ENCODE assay signal across 19 cellular contexts in the genomic region with DNA sequence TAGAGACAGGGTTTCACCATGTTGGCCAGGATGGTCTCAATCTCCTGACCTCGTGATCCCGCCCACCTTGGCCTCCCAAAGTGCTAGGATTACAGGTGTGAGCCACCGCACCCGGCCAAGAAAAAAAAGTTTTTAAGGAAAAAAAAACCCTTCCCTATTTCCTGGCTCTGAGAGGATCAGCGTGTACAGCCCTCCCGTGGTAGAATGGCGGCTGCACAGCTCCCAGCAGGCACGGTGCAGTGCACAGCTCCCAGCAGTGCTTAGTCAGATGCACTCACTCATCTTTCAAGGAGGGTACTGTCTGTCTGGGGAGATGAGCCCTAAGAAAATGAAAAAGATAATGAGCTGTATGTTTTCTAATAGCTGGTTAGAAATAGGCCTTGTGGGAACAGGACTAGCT. TPM values are rescaled to one million over a fixed set of nuclear protein-coding genes. Genes with fewer than 3 reads are reported as not detected.
DNase-seq lines count a peak whose midpoint lies in the region; ATAC-seq, FAIRE-seq and TF ChIP-seq lines count a peak whose summit lies in the region.
"Had no signal": no experiment of that assay in that cellular context is flagged by ENCODE, and none has a peak within 500 bp of the region (broad histone marks: within the 10 kb centered on the region; RNA-seq: fewer than 3 reads in every experiment).

No MANE protein-coding gene starts in this region.

- H3K27me3 ChIP-seq in bronchial epithelial cell (ENCODE audit: control insufficient read depth, insufficient read depth, low read length) (no peaks in the 10 kb centered on the region), thoracic aorta (replicated peaks; ENCODE audit: insufficient read depth) (no peaks in the 10 kb centered on the region)
- H3K27me3 ChIP-seq: SJCRH30 had no signal

- H3K9me3 ChIP-seq in thoracic aorta, result no peaks in the 10 kb centered on the region
- H3K9me3 ChIP-seq: SJCRH30 had no signal

- ATAC-seq in thoracic aorta (ENCODE audit: insufficient number of reproducible peaks, low FRiP score, low read depth), result no peak
- ATAC-seq in HG02884 (IDR thresholded peaks at IDR 0.05; ENCODE audit: unreplicated experiment), result no peak
- ATAC-seq: activated CD8-positive, alpha-beta memory T cell treated with anti-CD3 and anti-CD28 coated beads, Interleukin-2, amount 10 ng/mL, durations not matched to agents 7 days and 5 days had no signal

- no peak for TF ChIP-seq CTCF in bronchial epithelial cell (IDR thresholded peaks at IDR 0.05; ENCODE audit: insufficient read depth, low read length, severe bottlenecking)
- TF ChIP-seq CTCF in thoracic aorta (IDR thresholded peaks at IDR 0.05), result peak; percentile 12

- peak overlapping the region; percentile 56 to 77 for H3K27ac ChIP-seq in thoracic aorta
- H3K27ac ChIP-seq: C4-2B, GM23248, parathyroid adenoma, SJCRH30 had no signal

- H3K36me3 ChIP-seq in bronchial epithelial cell (ENCODE audit: control insufficient read depth, insufficient read depth, low read length), result no peaks in the 10 kb centered on the region
- peaks cover 32% of the 10 kb centered on the region for H3K36me3 ChIP-seq in thoracic aorta
- H3K36me3 ChIP-seq: SJCRH30 had no signal

- H3K4me1 ChIP-seq in thoracic aorta (ENCODE audit: control insufficient read depth in 1 of 2, low read depth in 2 of 2), result peaks cover 9 to 22% of the 10 kb centered on the region in 2 donors
- H3K4me1 ChIP-seq: parathyroid adenoma had no signal

- FAIRE-seq in bronchial epithelial cell (lab: Jason Lieb, UNC), result no peak
- FAIRE-seq: HTR-8/SVneo, small intestine had no signal

- H3K4me3 ChIP-seq in bronchial epithelial cell (ENCODE audit: low read depth, low read length) (no peak overlapping the region), thoracic aorta (no peak overlapping the region)
- H3K4me3 ChIP-seq: GM23248, SJCRH30 had no signal

- DNase-seq in M059J (ENCODE audit: low read depth), result peak; percentile 25
- DNase-seq in bronchial epithelial cell (ENCODE audit: low read depth), result peak; percentile 37
- peak; percentile 25 for DNase-seq in iris pigment epithelial cell (ENCODE audit: low read depth)
- no peak for DNase-seq in thoracic aorta (ENCODE audit: low spot score)
- DNase-seq in NCI-H748 (lab: John Stamatoyannopoulos, UW; ENCODE audit: unreplicated experiment), result no peak
- DNase-seq in NCI-H2227 treated with DMSO at 0.1 percent for 48 hours (lab: John Stamatoyannopoulos, UW), result no peak
- DNase-seq: activated CD4-positive, alpha-beta T cell treated with anti-CD3 and anti-CD28 coated beads for 1 hour; activated CD8-positive, alpha-beta memory T cell treated with anti-CD3 and anti-CD28 coated beads, Interleukin-2, amount 10 ng/mL, durations not matched to agents 7 days and 5 days; amniotic stem cell; DMS79; NCI-H1694; NCI-H510A treated with DMSO at 0.1 percent for 48 hours had no signal

RNA-seq across cellular contexts. Expression of gene SLC2A8, which starts 36.8 kb away (rescaled TPM):
- total RNA-seq in M059J (2014; rRNA removed; shearing (Covaris generic)), result 27.0 and 31.7 TPM in 2 replicates
- 4.5 and 7.0 TPM in 2 replicates for total RNA-seq in bronchial epithelial cell
- total RNA-seq in thoracic aorta, result 10 to 100 TPM; 21.3 to 33.4 TPM

Comparison
In these comparisons a context has a peak if more than half of its experiments do, and no peak if none do; other contexts are left out.
1. DNase-seq: peak in M059J (single experiment), bronchial epithelial cell (single experiment) and iris pigment epithelial cell (single experiment); none in thoracic aorta (single experiment), NCI-H748 (single experiment) and NCI-H2227 treated with DMSO at 0.1 percent for 48 hours (single experiment).